In genomic region chr4:33930497-33930896, GRCh38 we compare ENCODE assay signal across 14 cellular contexts.
"Had no signal": no experiment of that assay in that cellular context is flagged by ENCODE, and none has a peak within 500 bp of the region (broad histone marks: within the 10 kb centered on the region; RNA-seq: fewer than 3 reads in every experiment).

No MANE protein-coding gene starts in this region.

- H3K9me3 ChIP-seq: esophagus muscularis mucosa, ovary, suprapubic skin, upper lobe of left lung had no signal

- H3K36me3 ChIP-seq: cardiac muscle cell, esophagus muscularis mucosa, ovary, suprapubic skin, upper lobe of left lung had no signal

- H3K27me3 ChIP-seq: cardiac muscle cell, esophagus muscularis mucosa, hepatocyte, ovary, suprapubic skin, upper lobe of left lung had no signal

- H3K27ac ChIP-seq: cardiac muscle cell, esophagus muscularis mucosa, hepatocyte, ovary, suprapubic skin, upper lobe of left lung had no signal

- H3K79me2 ChIP-seq: hepatocyte had no signal

- H3K4me2 ChIP-seq: hepatocyte had no signal

- H2AFZ ChIP-seq: hepatocyte had no signal

- H3K4me1 ChIP-seq: esophagus muscularis mucosa, suprapubic skin, upper lobe of left lung had no signal

- DNase-seq: activated B cell treated with CpG ODN at 0.5 μM for 24 hours; activated CD4-positive, alpha-beta T cell treated with anti-CD3 and anti-CD28 coated beads, Interleukin-2, amount 10 ng/mL, durations not matched to agents 24 days and 14 days; left ventricle myocardium superior; mesendoderm; ovary; stimulated activated CD4-positive, alpha-beta T cell treated with anti-CD3 and anti-CD28 coated beads, Interleukin-4, amount 100 ng/mL, for 1 hour; stimulated activated CD8-positive, alpha-beta memory T cell treated with anti-CD3 and anti-CD28 coated beads, Interleukin-4, amount 100 ng/mL, for 48 hours; stimulated activated naive CD8-positive, alpha-beta T cell treated with anti-CD3 and anti-CD28 coated beads, Interleukin-15, Interleukin-2, amounts not matched to agents 100 U/mL and 50 U/mL, for 24 hours; upper lobe of left lung had no signal

- ATAC-seq: activated naive CD4-positive, alpha-beta T cell treated with anti-CD3 and anti-CD28 coated beads, Interleukin-2, amount 50 U/mL, for 72 hours; left ventricle myocardium superior; stimulated activated naive CD8-positive, alpha-beta T cell treated with anti-CD3 and anti-CD28 coated beads, Interleukin-15, Interleukin-2, amounts not matched to agents 100 U/mL and 50 U/mL, for 24 hours had no signal

- H3K4me3 ChIP-seq: cardiac muscle cell, esophagus muscularis mucosa, hepatocyte, ovary, suprapubic skin, upper lobe of left lung had no signal
